ENCODE assay signal across 8 cellular contexts in the genomic region with DNA sequence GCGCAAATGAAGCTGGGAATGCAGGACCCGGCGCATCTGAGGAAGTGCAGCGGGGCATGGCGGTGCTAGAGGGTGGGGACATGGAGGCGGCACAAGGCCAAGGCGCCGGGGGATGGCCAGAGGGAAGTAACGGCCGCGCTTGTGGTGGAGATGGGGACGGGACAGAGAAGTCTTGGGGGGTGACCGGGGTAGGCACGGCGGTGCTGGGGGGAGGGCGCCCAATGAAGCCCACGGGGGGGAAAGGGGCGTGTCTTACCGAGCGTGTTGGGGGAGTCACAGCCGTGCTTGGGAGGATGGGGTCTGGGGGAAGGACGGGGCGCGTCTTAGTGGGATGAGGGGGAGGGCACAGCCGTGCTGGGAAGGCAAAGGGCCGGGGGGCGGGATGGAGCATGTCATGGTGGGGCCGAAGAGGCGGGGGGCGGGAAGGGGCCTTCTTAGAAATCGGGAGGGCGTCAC. TPM values are rescaled to one million over a fixed set of nuclear protein-coding genes. Genes with fewer than 3 reads are reported as not detected.
A peak's percentile ranks its signal among the peaks of the same experiment; 100 is the strongest.
DNase-seq lines count a peak whose midpoint lies in the region; ATAC-seq and TF ChIP-seq lines count a peak whose summit lies in the region.

No MANE protein-coding gene starts in this region.

- intact Hi-C loops in uterus (cut with DNase I; ENCODE audit: low total_unique reads) = no loop called here

- H3K27me3 ChIP-seq in muscle layer of colon (ENCODE audit: control insufficient read depth in 1 of 2, insufficient read depth in 2 of 2, low read length in 2 of 2) (peaks cover 0 to 4% of the 10 kb centered on the region in 2 donors), uterus (no peaks in the 10 kb centered on the region)

- H3K9ac ChIP-seq in muscle layer of colon (ENCODE audit: low read length) = no peak overlapping the region

- H3K4me3 ChIP-seq in epithelial cell of proximal tubule (ENCODE audit: low read depth, low read length) (peak overlapping the region; percentile 68), muscle layer of colon (ENCODE audit: low read depth in 1 of 2, low read length in 2 of 2) (peak overlapping the region; percentile 14 to 42), uterus (peak overlapping the region; percentile 58 to 65)

- no peaks in the 10 kb centered on the region for H3K4me1 ChIP-seq in muscle layer of colon (ENCODE audit: insufficient read depth, low read length)
- no peaks in the 10 kb centered on the region for H3K4me1 ChIP-seq in uterus

- H3K36me3 ChIP-seq in muscle layer of colon (ENCODE audit: insufficient read depth, low read length) (no peaks in the 10 kb centered on the region), uterus (no peaks in the 10 kb centered on the region)

- DNase-seq in AG09319 (ENCODE audit: extremely low read depth, low read depth) (peak; percentile 25), NOMO-1 treated with dmso at 0.1 percent for 144 hours (lab: John Stamatoyannopoulos, UW; ENCODE audit: unreplicated experiment) (peak; percentile 76), epithelial cell of proximal tubule (ENCODE audit: low read depth) (no peak), uterus (peak in 1 of 2 donors; percentile 56)

- ATAC-seq in HG02840 (IDR thresholded peaks at IDR 0.05; ENCODE audit: low FRiP score, unreplicated experiment) (no peak), HG03025 (IDR thresholded peaks at IDR 0.05; ENCODE audit: low FRiP score, unreplicated experiment) (no peak), GM18867 (IDR thresholded peaks at IDR 0.05; ENCODE audit: unreplicated experiment) (no peak)

- H3K9me3 ChIP-seq in muscle layer of colon (ENCODE audit: low read length) (peaks cover 6% of the 10 kb centered on the region), uterus (no peaks in the 10 kb centered on the region)

- TF ChIP-seq CTCF in AG09319 (IDR thresholded peaks at IDR 0.05; ENCODE audit: low read depth, low read length) (no peak; the same call in 1 of the 2 replicates), epithelial cell of proximal tubule (conservative IDR thresholded peaks at IDR 0.05; ENCODE audit: low read depth, low read length) (peak; percentile 4), uterus (IDR thresholded peaks at IDR 0.05) (no peak)

- H3K27ac ChIP-seq in muscle layer of colon (ENCODE audit: low read depth, low read length) (no peak overlapping the region), uterus (peak overlapping the region; percentile 92 to 95)

- TF ChIP-seq POLR2A in uterus (IDR thresholded peaks at IDR 0.05) = no peak

RNA-seq across cellular contexts. Expression of a gene that starts 1.0 kb away (rescaled TPM):
- total RNA-seq in epithelial cell of proximal tubule (6.7 and 10.7 TPM in 2 replicates), uterus (10 to 100 TPM; 14.3 to 46.8 (median 25.5) TPM)
